ENCODE assay signal across 14 cellular contexts in the genomic region with DNA sequence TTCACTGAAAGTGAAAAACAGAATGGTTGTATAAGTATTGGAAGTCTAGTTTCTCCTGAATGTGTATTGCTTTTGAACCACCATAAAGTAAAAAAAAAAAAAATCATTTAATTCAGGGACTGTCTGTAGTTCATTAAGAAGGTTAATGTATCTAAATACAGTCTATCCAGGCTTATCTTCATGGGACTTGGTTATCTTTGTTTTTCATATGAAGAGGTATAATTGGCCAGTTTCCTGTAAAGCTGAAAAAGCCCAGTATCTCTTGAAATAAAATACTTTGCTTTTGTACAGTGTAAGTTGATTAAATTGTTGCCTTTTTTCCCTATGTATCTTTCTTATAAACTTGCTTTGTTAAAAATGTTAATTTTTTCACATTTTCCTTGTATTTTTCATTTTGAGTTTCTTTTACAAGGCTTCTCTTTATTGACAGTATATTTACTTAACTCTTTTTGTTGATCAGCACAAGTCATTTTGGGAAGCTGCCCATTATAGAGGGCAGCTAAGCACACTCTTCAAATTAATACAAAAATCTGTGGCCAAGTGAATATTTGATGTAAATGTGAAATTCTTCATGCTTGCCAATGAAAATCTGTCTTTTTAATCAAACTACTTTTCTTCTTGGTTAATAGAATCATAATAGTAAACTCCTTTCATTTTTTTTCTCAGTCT.
DNase-seq lines count a peak whose midpoint lies in the region; ATAC-seq and TF ChIP-seq lines count a peak whose summit lies in the region.
"Had no signal": no experiment of that assay in that cellular context is flagged by ENCODE, and none has a peak within 500 bp of the region (broad histone marks: within the 10 kb centered on the region; RNA-seq: fewer than 3 reads in every experiment).

No MANE protein-coding gene starts in this region.

- DNase-seq in cardiac muscle cell (ENCODE audit: low read depth in 1 of 2, low spot score in 1 of 2) (no peak), heart left ventricle (no peak), RWPE2 (ENCODE audit: low spot score) (no peak), esophagus squamous epithelium (lab: John Stamatoyannopoulos, UW) (no peak), NCI-H1436 (lab: John Stamatoyannopoulos, UW) (no peak)
- no peak for DNase-seq in stimulated activated CD4-positive, alpha-beta T cell treated with anti-CD3 and anti-CD28 coated beads, Interleukin-15, amount 100 ng/mL, for 24 hours
- DNase-seq: activated CD4-positive, CD25-positive, alpha-beta regulatory T cell treated with anti-CD3 and anti-CD28 coated beads, Interleukin-2, amount 50 U/mL, for 72 hours; effector CD8-positive, alpha-beta T cell; gastrocnemius medialis; transverse colon had no signal

- no peak for TF ChIP-seq CTCF in cardiac muscle cell (IDR thresholded peaks at IDR 0.05; ENCODE audit: low read depth, low read length)
- no peak for TF ChIP-seq CTCF in heart left ventricle (IDR thresholded peaks at IDR 0.05)
- no peak for TF ChIP-seq CTCF in RWPE2 (IDR thresholded peaks at IDR 0.05; ENCODE audit: poor library complexity, severe bottlenecking)
- TF ChIP-seq CTCF in esophagus squamous epithelium (IDR thresholded peaks at IDR 0.05): no peak

- ATAC-seq in heart left ventricle: no peak
- no peak for ATAC-seq in RWPE2 (ENCODE audit: low read depth)
- no peak for ATAC-seq in HG03108 (IDR thresholded peaks at IDR 0.05; ENCODE audit: unreplicated experiment)
- no peak for ATAC-seq in GM21360 (IDR thresholded peaks at IDR 0.05; ENCODE audit: unreplicated experiment)
- ATAC-seq: gastrocnemius medialis had no signal

- H3K4me1 ChIP-seq in cardiac muscle cell (ENCODE audit: low read depth): peaks cover 20% of the 10 kb centered on the region
- peaks cover 0 to 8% (median 0%) of the 10 kb centered on the region in 12 donors for H3K4me1 ChIP-seq in heart left ventricle
- H3K4me1 ChIP-seq in RWPE2 (ENCODE audit: insufficient read depth, poor library complexity, severe bottlenecking): peaks cover 29% of the 10 kb centered on the region
- peaks cover 0 to 29% (median 5%) of the 10 kb centered on the region in 3 donors for H3K4me1 ChIP-seq in esophagus squamous epithelium
- H3K4me1 ChIP-seq: gastrocnemius medialis, parathyroid adenoma, transverse colon had no signal

- H3K36me3 ChIP-seq in cardiac muscle cell (no peaks in the 10 kb centered on the region), heart left ventricle (no peaks in the 10 kb centered on the region), RWPE2 (ENCODE audit: low read depth) (no peaks in the 10 kb centered on the region), esophagus squamous epithelium (no peaks in the 10 kb centered on the region)
- H3K36me3 ChIP-seq: BLaER1 treated with 17β-estradiol and CSF1 and Interleukin-3, amounts not matched to agents 10 nM and 100 nM; gastrocnemius medialis; transverse colon had no signal

- H3K27me3 ChIP-seq in cardiac muscle cell: no peaks in the 10 kb centered on the region
- no peaks in the 10 kb centered on the region for H3K27me3 ChIP-seq in heart left ventricle
- no peaks in the 10 kb centered on the region for H3K27me3 ChIP-seq in RWPE2 (ENCODE audit: insufficient read depth, poor library complexity, severe bottlenecking)
- H3K27me3 ChIP-seq in esophagus squamous epithelium: no peaks in the 10 kb centered on the region
- H3K27me3 ChIP-seq: BLaER1 treated with 17β-estradiol and CSF1 and Interleukin-3, amounts not matched to agents 10 nM and 100 nM; gastrocnemius medialis; transverse colon had no signal

- H3K27ac ChIP-seq in cardiac muscle cell: peak overlapping the region; percentile 27
- peak overlapping the region in 1 of 12 donors; percentile 2 for H3K27ac ChIP-seq in heart left ventricle
- peak overlapping the region; percentile 62 for H3K27ac ChIP-seq in RWPE2 (ENCODE audit: poor library complexity, severe bottlenecking)
- H3K27ac ChIP-seq in esophagus squamous epithelium: peak overlapping the region in 3 of 4 donors; percentile 28 to 67 (median 65)
- H3K27ac ChIP-seq: gastrocnemius medialis, parathyroid adenoma, transverse colon had no signal

- no peak for TF ChIP-seq POLR2A in heart left ventricle (IDR thresholded peaks at IDR 0.05)
- TF ChIP-seq POLR2A in esophagus squamous epithelium (IDR thresholded peaks at IDR 0.05): no peak

- H3K4me3 ChIP-seq in cardiac muscle cell (no peak overlapping the region), heart left ventricle (no peak overlapping the region), RWPE2 (ENCODE audit: severe bottlenecking) (no peak overlapping the region), esophagus squamous epithelium (no peak overlapping the region)
- H3K4me3 ChIP-seq: BLaER1 treated with 17β-estradiol and CSF1 and Interleukin-3, amounts not matched to agents 10 nM and 100 nM; gastrocnemius medialis; transverse colon had no signal

- intact Hi-C loops in heart left ventricle (cut with DNase I): no loop called here
- intact Hi-C loops in esophagus squamous epithelium (cut with DNase I): no loop called here

- no peaks in the 10 kb centered on the region for H3K9me3 ChIP-seq in cardiac muscle cell (ENCODE audit: low read depth)
- peaks cover 0 to 6% (median 0%) of the 10 kb centered on the region in 12 donors for H3K9me3 ChIP-seq in heart left ventricle
- no peaks in the 10 kb centered on the region for H3K9me3 ChIP-seq in RWPE2 (ENCODE audit: severe bottlenecking)
- H3K9me3 ChIP-seq in esophagus squamous epithelium: no peaks in the 10 kb centered on the region
- H3K9me3 ChIP-seq: BLaER1 treated with 17β-estradiol and CSF1 and Interleukin-3, amounts not matched to agents 10 nM and 100 nM; gastrocnemius medialis; transverse colon had no signal
